ENCODE assay signal across 8 cellular contexts in the genomic region with DNA sequence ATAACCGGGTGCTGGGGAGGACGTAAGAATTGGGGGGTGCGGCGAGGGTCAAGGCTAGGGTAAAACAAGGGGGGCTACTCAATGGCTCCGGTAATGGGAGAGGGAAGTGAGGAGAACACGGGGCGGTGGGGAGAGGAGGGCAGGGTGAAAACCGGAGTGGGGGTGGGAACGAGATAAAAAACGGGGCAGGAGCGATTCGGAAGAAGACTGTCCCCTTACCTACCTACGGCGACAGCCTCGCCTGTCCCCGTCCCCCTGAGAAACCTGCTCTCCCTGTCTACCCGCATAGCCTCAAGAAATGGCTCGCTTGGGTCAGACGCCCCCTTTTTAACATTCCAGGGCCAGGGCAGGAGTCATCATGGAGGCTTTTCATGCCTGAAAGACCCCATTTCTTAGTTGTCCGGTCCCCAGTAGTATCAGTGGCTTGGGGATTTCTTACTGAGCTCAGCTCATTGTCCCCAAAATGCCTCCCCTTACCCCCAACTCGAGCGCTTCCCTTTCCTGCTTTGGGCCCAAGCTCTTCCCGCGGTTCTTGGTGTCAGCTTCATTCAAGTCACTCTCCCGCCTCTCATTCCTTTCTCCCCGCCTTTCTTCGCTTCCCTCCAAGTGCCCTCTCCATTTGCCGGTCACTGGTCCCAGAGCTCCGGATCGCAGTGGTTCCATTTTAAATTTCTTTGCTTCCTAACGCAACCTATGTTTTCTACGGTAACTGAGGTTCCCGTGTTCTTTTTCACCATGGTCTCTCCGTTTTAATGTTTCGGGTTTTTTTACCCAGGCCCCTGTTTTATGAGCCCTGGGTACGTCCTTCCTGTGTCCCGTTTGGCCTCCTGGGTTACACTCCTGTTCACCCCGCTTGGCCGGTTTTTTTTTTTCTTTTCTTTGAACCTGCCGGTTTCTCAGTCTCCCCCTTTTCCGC. TPM values are rescaled to one million over a fixed set of nuclear protein-coding genes. Genes with fewer than 3 reads are reported as not detected.
DNase-seq lines count a peak whose midpoint lies in the region; ATAC-seq and TF ChIP-seq lines count a peak whose summit lies in the region.

No MANE protein-coding gene starts in this region.

- 2% methylated on average over 28 to 38 of the region's 41 CpGs for WGBS in mesodermal cell (ENCODE audit: insufficient coverage in 2 of 2), 2 experiments

- H3K27ac ChIP-seq in epithelial cell of prostate (peak overlapping the region; percentile 94), mesodermal cell (ENCODE audit: low read depth, low read length, severe bottlenecking) (peak overlapping the region; percentile 66), thoracic aorta (peak overlapping the region; percentile 83 to 96)

- H3K9me3 ChIP-seq in mesodermal cell (ENCODE audit: control insufficient read depth, low read length) (no peaks in the 10 kb centered on the region), thoracic aorta (no peaks in the 10 kb centered on the region)

- H3K36me3 ChIP-seq in mesodermal cell (ENCODE audit: control insufficient read depth, insufficient read depth, low read length): peaks cover 5% of the 10 kb centered on the region
- H3K36me3 ChIP-seq in thoracic aorta: no peaks in the 10 kb centered on the region

- DNase-seq in Daoy (ENCODE audit: low read depth) (peak; percentile 77), HuH-7.5 (ENCODE audit: low spot score) (peak; percentile 59), UCSD-AML1 (lab: John Stamatoyannopoulos, UW; ENCODE audit: unreplicated experiment) (peak; percentile 48), epithelial cell of prostate (ENCODE audit: low read depth, low spot score) (no peak), thoracic aorta (ENCODE audit: low spot score) (no peak), SKM-1 (lab: John Stamatoyannopoulos, UW; ENCODE audit: unreplicated experiment) (no peak)

- no peaks in the 10 kb centered on the region for H3K27me3 ChIP-seq in thoracic aorta (replicated peaks; ENCODE audit: insufficient read depth)

- H3K4me3 ChIP-seq in mesodermal cell (ENCODE audit: extremely low read depth, insufficient read depth, low read length, poor library complexity, severe bottlenecking): peak overlapping the region; percentile 91
- peak overlapping the region; percentile 95 for H3K4me3 ChIP-seq in thoracic aorta

- TF ChIP-seq CTCF in thoracic aorta (IDR thresholded peaks at IDR 0.05): no peak

- ATAC-seq in thoracic aorta (ENCODE audit: insufficient number of reproducible peaks, low FRiP score, low read depth) (peak; percentile 23), HG02642 (IDR thresholded peaks at IDR 0.05; ENCODE audit: poor library complexity, unreplicated experiment) (no peak)

- peaks cover 6% of the 10 kb centered on the region for H3K4me1 ChIP-seq in mesodermal cell (ENCODE audit: control insufficient read depth, insufficient read depth, low read length, poor library complexity, severe bottlenecking)
- H3K4me1 ChIP-seq in thoracic aorta (ENCODE audit: control insufficient read depth in 1 of 2, low read depth in 2 of 2): peaks cover 28 to 46% of the 10 kb centered on the region in 2 donors

RNA-seq across cellular contexts. Expression of a gene that starts 1.2 kb away (rescaled TPM):
- 103 and 111 TPM in 2 replicates for total RNA-seq in Daoy (2014; rRNA removed; shearing (Covaris generic))
- 50.9 TPM for polyA plus RNA-seq in mesodermal cell (2013, experiment 1 of 2)
- polyA plus RNA-seq in mesodermal cell (2013, experiment 2 of 2): 50.7 TPM
- 10 to 100 TPM; 88.9 to 95.1 TPM for total RNA-seq in thoracic aorta

RNA-seq across cellular contexts. Expression of a gene that starts 41.7 kb away (rescaled TPM):
- total RNA-seq in Daoy (2014; rRNA removed; shearing (Covaris generic)): 18.2 and 18.9 TPM in 2 replicates
- 13.3 TPM for polyA plus RNA-seq in mesodermal cell (2013, experiment 1 of 2)
- polyA plus RNA-seq in mesodermal cell (2013, experiment 2 of 2): 13.5 TPM
- 10 to 100 TPM; 13.0 to 21.9 TPM for total RNA-seq in thoracic aorta

RNA-seq across cellular contexts. Expression of a gene that starts 45.6 kb away (rescaled TPM):
- 53.0 and 57.0 TPM in 2 replicates for total RNA-seq in Daoy (2014; rRNA removed; shearing (Covaris generic))
- polyA plus RNA-seq in mesodermal cell (2013, experiment 1 of 2): 23.5 TPM
- polyA plus RNA-seq in mesodermal cell (2013, experiment 2 of 2): 22.2 TPM
- total RNA-seq in thoracic aorta: 1 to 10 TPM; 5.4 to 6.9 TPM

Comparison
In these comparisons a context has a peak if more than half of its experiments do, and no peak if none do; other contexts are left out.
1. DNase-seq: peak in Daoy (single experiment), HuH-7.5 (single experiment) and UCSD-AML1 (single experiment); none in epithelial cell of prostate (single experiment), thoracic aorta (single experiment) and SKM-1 (single experiment).
2. Peak in every context shown above with its lines, with median percentiles within 50 percentile points of each other: H3K27ac ChIP-seq.